In genomic region chr20:21513881-21514540, GRCh38 we compare ENCODE assay signal across 8 cellular contexts. TPM values are rescaled to one million over a fixed set of nuclear protein-coding genes. Genes with fewer than 3 reads are reported as not detected.
DNase-seq lines count a peak whose midpoint lies in the region; ATAC-seq and TF ChIP-seq lines count a peak whose summit lies in the region.

TSS of gene NKX2-2 (minus strand) at chr20:21514064. CDS start at chr20:21513669, 395 bp downstream.

- no peaks in the 10 kb centered on the region for H3K9me3 ChIP-seq in CD4-positive, CD25-positive, alpha-beta regulatory T cell (ENCODE audit: control insufficient read depth in 2 of 2, low read length in 2 of 2)

- H3K27ac Mint-ChIP-seq in CD4-positive, CD25-positive, alpha-beta regulatory T cell: peak within 1 kb of the TSS in 1 of 3 donors; percentile 69

- no peak for ATAC-seq in CD4-positive, CD25-positive, alpha-beta regulatory T cell (ENCODE audit: low read depth in 2 of 2)
- no peak for ATAC-seq in HG03342 (IDR thresholded peaks at IDR 0.05; ENCODE audit: unreplicated experiment)

- H3K36me3 ChIP-seq in CD4-positive, CD25-positive, alpha-beta regulatory T cell (ENCODE audit: control insufficient read depth, insufficient read depth, low read length): no peaks in the 10 kb centered on the region

- peaks cover 0 to 9% (median 0%) of the 10 kb centered on the region in 7 donors for H3K9me3 Mint-ChIP-seq in CD4-positive, CD25-positive, alpha-beta regulatory T cell

- H3K4me3 ChIP-seq in CD4-positive, CD25-positive, alpha-beta regulatory T cell (ENCODE audit: low read depth, low read length): peak within 1 kb of the TSS; percentile 19
- H3K4me3 ChIP-seq in coronary artery: peak within 1 kb of the TSS; percentile 55

- peak in 1 of 3 donors; percentile 43 for DNase-seq in CD4-positive, CD25-positive, alpha-beta regulatory T cell
- DNase-seq in HuH-7.5 (ENCODE audit: low spot score) (peak; percentile 32), coronary artery (ENCODE audit: low spot score) (peak; percentile 36), nucleus accumbens (lab: John Stamatoyannopoulos, UW) (peak in 49 of 56 donors; percentile 35 to 85 (median 69)), germinal center (ENCODE audit: low spot score) (no peak), NCI-H2107 (lab: John Stamatoyannopoulos, UW) (no peak), GF-D8 (lab: John Stamatoyannopoulos, UW) (no peak)

- H3K4me3 Mint-ChIP-seq in CD4-positive, CD25-positive, alpha-beta regulatory T cell: peak within 1 kb of the TSS; percentile 45 to 83 (median 78)

- H3K36me3 Mint-ChIP-seq in CD4-positive, CD25-positive, alpha-beta regulatory T cell: no peaks in the 10 kb centered on the region

- peaks cover 94% of the 10 kb centered on the region for H3K27me3 Mint-ChIP-seq in CD4-positive, CD25-positive, alpha-beta regulatory T cell

- H3K27ac ChIP-seq in CD4-positive, CD25-positive, alpha-beta regulatory T cell (ENCODE audit: insufficient read depth, low read length, poor library complexity, severe bottlenecking): no peak within 1 kb of the TSS
- no peak within 1 kb of the TSS for H3K27ac ChIP-seq in coronary artery

- no peak for TF ChIP-seq CTCF in coronary artery (IDR thresholded peaks at IDR 0.05)

- H3K4me1 ChIP-seq in CD4-positive, CD25-positive, alpha-beta regulatory T cell (ENCODE audit: control insufficient read depth, insufficient read depth, low read length, poor library complexity, severe bottlenecking): peaks cover 77% of the 10 kb centered on the region

- H3K27me3 ChIP-seq in CD4-positive, CD25-positive, alpha-beta regulatory T cell (ENCODE audit: control insufficient read depth, insufficient read depth, low read length): peaks cover 23% of the 10 kb centered on the region

- H3K4me1 Mint-ChIP-seq in CD4-positive, CD25-positive, alpha-beta regulatory T cell: peaks cover 4 to 83% (median 35%) of the 10 kb centered on the region in 4 donors

RNA-seq across cellular contexts. Expression of gene NKX2-2, which starts in this region (rescaled TPM):
- not detected for total RNA-seq in CD4-positive, CD25-positive, alpha-beta regulatory T cell
- not detected for polyA plus RNA-seq in CD4-positive, CD25-positive, alpha-beta regulatory T cell

Comparison
In these comparisons a context has a peak if more than half of its experiments do, and no peak if none do; other contexts are left out.
1. DNase-seq: peak in HuH-7.5 (single experiment), coronary artery (single experiment) and nucleus accumbens (49 of 56); none in germinal center (single experiment), NCI-H2107 (single experiment) and GF-D8 (single experiment).